ENCODE assay signal across 19 cellular contexts in genomic region chr1:184660462-184661191, GRCh38.
"Had no signal": no experiment of that assay in that cellular context is flagged by ENCODE, and none has a peak within 500 bp of the region (broad histone marks: within the 10 kb centered on the region; RNA-seq: fewer than 3 reads in every experiment).

No MANE protein-coding gene starts in this region.

- H3K36me3 ChIP-seq: right atrium auricular region, sigmoid colon had no signal

- H3K9me3 ChIP-seq: right atrium auricular region, sigmoid colon had no signal

- H3K27ac ChIP-seq: right atrium auricular region, sigmoid colon, skin epidermis had no signal

- H3K4me3 ChIP-seq: right atrium auricular region, sigmoid colon, skin epidermis had no signal

- H3K27me3 ChIP-seq: right atrium auricular region, sigmoid colon had no signal

- H3K9me3 Mint-ChIP-seq: dendritic cell treated with granulocyte-macrophage colony-stimulating factor and Interleukin-4, amounts not matched to agents 40 ng/mL and 50 ng/mL, for 4 days; mesothelial cell of epicardium; natural killer cell treated with Interleukin-12 subunit alpha and Interleukin-12 subunit beta and Interleukin-15 and Interleukin-18, amount 100 ng/mL, for 72 hours had no signal

- H3K36me3 Mint-ChIP-seq: mesothelial cell of epicardium; natural killer cell treated with Interleukin-12 subunit alpha and Interleukin-12 subunit beta and Interleukin-15 and Interleukin-18, amount 100 ng/mL, for 72 hours had no signal

- H3K4me3 Mint-ChIP-seq: dendritic cell treated with granulocyte-macrophage colony-stimulating factor and Interleukin-4, amounts not matched to agents 40 ng/mL and 50 ng/mL, for 4 days; mesothelial cell of epicardium; natural killer cell treated with Interleukin-12 subunit alpha and Interleukin-12 subunit beta and Interleukin-15 and Interleukin-18, amount 100 ng/mL, for 72 hours had no signal

- H3K27ac Mint-ChIP-seq: dendritic cell treated with granulocyte-macrophage colony-stimulating factor and Interleukin-4, amounts not matched to agents 40 ng/mL and 50 ng/mL, for 4 days; mesothelial cell of epicardium; natural killer cell treated with Interleukin-12 subunit alpha and Interleukin-12 subunit beta and Interleukin-15 and Interleukin-18, amount 100 ng/mL, for 72 hours had no signal

- FAIRE-seq: colon, endothelial cell of umbilical vein had no signal

- DNase-seq: cerebellar nuclear complex; erythroblast; foreskin melanocyte; head of caudate nucleus; hippocampal formation; kidney glomerular epithelial cell; posterior cingulate gyrus; sigmoid colon; stimulated activated CD4-positive, alpha-beta T cell treated with anti-CD3 and anti-CD28 coated beads, Interleukin-2, amount 100 ng/mL, for 24 hours; stimulated activated CD4-positive, alpha-beta T cell treated with anti-CD3 and anti-CD28 coated beads, Interleukin-4, amount 100 ng/mL, for 4 hours; stimulated activated naive CD4-positive, alpha-beta T cell treated with Interleukin-2 at 50 U/mL for 16 hours; trophoblast cell had no signal
